ENCODE assay signal across 13 cellular contexts in genomic region chr1:21491483-21492170, GRCh38. TPM values are rescaled to one million over a fixed set of nuclear protein-coding genes. Genes with fewer than 3 reads are reported as not detected.
DNase-seq lines count a peak whose midpoint lies in the region; ATAC-seq and TF ChIP-seq lines count a peak whose summit lies in the region.
"Had no signal": no experiment of that assay in that cellular context is flagged by ENCODE, and none has a peak within 500 bp of the region (broad histone marks: within the 10 kb centered on the region; RNA-seq: fewer than 3 reads in every experiment).

No MANE protein-coding gene starts in this region.

- H3K9me3 ChIP-seq in HEK293 (ENCODE audit: control insufficient read depth, insufficient read depth, low read depth, low read length) (no peaks in the 10 kb centered on the region), vagina (no peaks in the 10 kb centered on the region)
- H3K9me3 ChIP-seq: neutrophil had no signal

- ATAC-seq in HG02885 (IDR thresholded peaks at IDR 0.05; ENCODE audit: poor library complexity, unreplicated experiment) (no peak), HG03442 (IDR thresholded peaks at IDR 0.05; ENCODE audit: unreplicated experiment) (no peak)

- POLR2A ChIA-PET in HEK293 (lab: Yijun Ruan, JAX), result no interaction called here

- H3K4me3 ChIP-seq in HEK293 (ENCODE audit: low read depth, low read length) (no peak overlapping the region), cardiac fibroblast (replicated peaks in 1 of 2; ENCODE audit: low read depth in 2 of 2, low read length in 2 of 2) (no peak overlapping the region), vagina (no peak overlapping the region)
- H3K4me3 ChIP-seq: lung had no signal

- no peak overlapping the region for H3K27ac ChIP-seq in HEK293 (ENCODE audit: extremely low read depth, low read depth, low read length)
- no peak overlapping the region for H3K27ac ChIP-seq in vagina
- H3K27ac ChIP-seq: brain microvascular endothelial cell, neutrophil had no signal

- no peak for TF ChIP-seq CTCF in HEK293 (tag by site-specific recombination; IDR thresholded peaks at IDR 0.05)
- no peak for TF ChIP-seq CTCF in cardiac fibroblast (IDR thresholded peaks at IDR 0.05; ENCODE audit: low read depth, low read length)
- no peak for TF ChIP-seq CTCF in vagina (IDR thresholded peaks at IDR 0.05)

- no peaks in the 10 kb centered on the region for H3K27me3 ChIP-seq in vagina

- TF ChIP-seq POLR2A in vagina (IDR thresholded peaks at IDR 0.05), result no peak

- H3K36me3 ChIP-seq in HEK293 (ENCODE audit: control insufficient read depth in 2 of 2, insufficient read depth in 1 of 2, low read length in 2 of 2) (no peaks in the 10 kb centered on the region), vagina (no peaks in the 10 kb centered on the region)
- H3K36me3 ChIP-seq: brain microvascular endothelial cell, neutrophil had no signal

- CTCF ChIA-PET in HEK293 (lab: Yijun Ruan, JAX), result interaction anchor here (0.6 to 2.9 kb wide), 8 partner anchors 9 to 1130 kb away, joined by 3 to 29 read pairs (median 4); no protein-coding TSS in a partner anchor

- intact Hi-C loops in vagina (cut with DNase I), result loop anchor here (5.0 kb wide), 1 partner anchor 531 kb away; no protein-coding TSS in a partner anchor

- DNase-seq in COR-L47 (lab: John Stamatoyannopoulos, UW) (peak; percentile 91), NCI-H2227 (lab: John Stamatoyannopoulos, UW; ENCODE audit: unreplicated experiment) (peak; percentile 86), cardiac fibroblast (ENCODE audit: low read depth in 2 of 2) (peak; percentile 28 to 54), DMS53 treated with DMSO at 0.1 percent for 48 hours (lab: John Stamatoyannopoulos, UW; ENCODE audit: unreplicated experiment) (no peak), vagina (ENCODE audit: extremely low spot score in 2 of 2) (no peak)
- DNase-seq: activated effector memory CD4-positive, alpha-beta T cell treated with Interleukin-2 at 50 U/mL for 16 hours; brain microvascular endothelial cell had no signal

- peaks cover 8% of the 10 kb centered on the region; the same call in 1 of the 2 replicates for H3K4me1 ChIP-seq in HEK293 (ENCODE audit: control insufficient read depth, insufficient read depth, low read length)
- no peaks in the 10 kb centered on the region for H3K4me1 ChIP-seq in vagina

TF ChIP-seq in HEK293, 187 proteins besides CTCF, POLR2A, EP300 and RAD21 (continues in another document):
- TF ChIP-seq MYNN (tag by site-specific recombination; IDR thresholded peaks at IDR 0.05; ENCODE audit: borderline replicate concordance) (no peak), ZNF792 (tag by site-specific recombination; IDR thresholded peaks at IDR 0.05) (no peak), TCF7L2 (IDR thresholded peaks at IDR 0.05; ENCODE audit: borderline replicate concordance, low read depth, low read length) (no peak), HOXA7 (CRISPR knock-in tag; IDR thresholded peaks at IDR 0.05; ENCODE audit: borderline replicate concordance) (no peak), YY1 (tag by site-specific recombination; IDR thresholded peaks at IDR 0.05) (no peak), ZNF701 (tag by site-specific recombination; IDR thresholded peaks at IDR 0.05) (no peak), ZNF624 (tag by site-specific recombination; IDR thresholded peaks at IDR 0.05) (no peak), KLF1 (tag by site-specific recombination; IDR thresholded peaks at IDR 0.05) (no peak), SP7 (tag by site-specific recombination; IDR thresholded peaks at IDR 0.05) (peak; percentile 19; the same call in 1 of the 2 replicates), MEIS1 (CRISPR knock-in tag; IDR thresholded peaks at IDR 0.05; ENCODE audit: borderline replicate concordance) (no peak), ZNF302 (tag by site-specific recombination; IDR thresholded peaks at IDR 0.05; ENCODE audit: low read depth) (no peak), ZNF121 (tag by site-specific recombination; IDR thresholded peaks at IDR 0.05) (no peak), ZBTB48 (tag by site-specific recombination; IDR thresholded peaks at IDR 0.05) (no peak), ZNF174 (tag by site-specific recombination; IDR thresholded peaks at IDR 0.05) (no peak), ZNF157 (tag by site-specific recombination; IDR thresholded peaks at IDR 0.05) (no peak), ZNF658 (tag by site-specific recombination; IDR thresholded peaks at IDR 0.05) (no peak), YY2 (tag by site-specific recombination; IDR thresholded peaks at IDR 0.05) (no peak), SALL2 (tag by site-specific recombination; IDR thresholded peaks at IDR 0.05; ENCODE audit: borderline replicate concordance) (no peak), ZNF354C (tag by site-specific recombination; IDR thresholded peaks at IDR 0.05; ENCODE audit: borderline replicate concordance, low read depth) (no peak), KLF9 (tag by site-specific recombination; IDR thresholded peaks at IDR 0.05; ENCODE audit: low read depth) (no peak), ZNF548 (tag by site-specific recombination; IDR thresholded peaks at IDR 0.05) (no peak), GFI1B (tag by site-specific recombination; IDR thresholded peaks at IDR 0.05) (no peak), ZNF785 (tag by site-specific recombination; IDR thresholded peaks at IDR 0.05) (no peak), ZBTB44 (tag by site-specific recombination; IDR thresholded peaks at IDR 0.05) (peak; percentile 71), ZSCAN30 (tag by site-specific recombination; IDR thresholded peaks at IDR 0.05) (0 out of 2 replicates have a peak, but pooled peaks have one; percentile 40), ZNF18 (tag by site-specific recombination; IDR thresholded peaks at IDR 0.05) (no peak)
- TF ChIP-seq, protein P1, sequence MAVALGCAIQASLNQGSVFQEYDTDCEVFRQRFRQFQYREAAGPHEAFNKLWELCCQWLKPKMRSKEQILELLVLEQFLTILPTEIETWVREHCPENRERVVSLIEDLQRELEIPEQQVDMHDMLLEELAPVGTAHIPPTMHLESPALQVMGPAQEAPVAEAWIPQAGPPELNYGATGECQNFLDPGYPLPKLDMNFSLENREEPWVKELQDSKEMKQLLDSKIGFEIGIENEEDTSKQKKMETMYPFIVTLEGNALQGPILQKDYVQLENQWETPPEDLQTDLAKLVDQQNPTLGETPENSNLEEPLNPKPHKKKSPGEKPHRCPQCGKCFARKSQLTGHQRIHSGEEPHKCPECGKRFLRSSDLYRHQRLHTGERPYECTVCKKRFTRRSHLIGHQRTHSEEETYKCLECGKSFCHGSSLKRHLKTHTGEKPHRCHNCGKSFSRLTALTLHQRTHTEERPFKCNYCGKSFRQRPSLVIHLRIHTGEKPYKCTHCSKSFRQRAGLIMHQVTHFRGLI (tag by site-specific recombination; IDR thresholded peaks at IDR 0.05), result no peak
- TF ChIP-seq, protein P2, sequence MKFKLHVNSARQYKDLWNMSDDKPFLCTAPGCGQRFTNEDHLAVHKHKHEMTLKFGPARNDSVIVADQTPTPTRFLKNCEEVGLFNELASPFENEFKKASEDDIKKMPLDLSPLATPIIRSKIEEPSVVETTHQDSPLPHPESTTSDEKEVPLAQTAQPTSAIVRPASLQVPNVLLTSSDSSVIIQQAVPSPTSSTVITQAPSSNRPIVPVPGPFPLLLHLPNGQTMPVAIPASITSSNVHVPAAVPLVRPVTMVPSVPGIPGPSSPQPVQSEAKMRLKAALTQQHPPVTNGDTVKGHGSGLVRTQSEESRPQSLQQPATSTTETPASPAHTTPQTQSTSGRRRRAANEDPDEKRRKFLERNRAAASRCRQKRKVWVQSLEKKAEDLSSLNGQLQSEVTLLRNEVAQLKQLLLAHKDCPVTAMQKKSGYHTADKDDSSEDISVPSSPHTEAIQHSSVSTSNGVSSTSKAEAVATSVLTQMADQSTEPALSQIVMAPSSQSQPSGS (tag by site-specific recombination; IDR thresholded peaks at IDR 0.05; ENCODE audit: low read depth), result no peak
- TF ChIP-seq, protein P3, sequence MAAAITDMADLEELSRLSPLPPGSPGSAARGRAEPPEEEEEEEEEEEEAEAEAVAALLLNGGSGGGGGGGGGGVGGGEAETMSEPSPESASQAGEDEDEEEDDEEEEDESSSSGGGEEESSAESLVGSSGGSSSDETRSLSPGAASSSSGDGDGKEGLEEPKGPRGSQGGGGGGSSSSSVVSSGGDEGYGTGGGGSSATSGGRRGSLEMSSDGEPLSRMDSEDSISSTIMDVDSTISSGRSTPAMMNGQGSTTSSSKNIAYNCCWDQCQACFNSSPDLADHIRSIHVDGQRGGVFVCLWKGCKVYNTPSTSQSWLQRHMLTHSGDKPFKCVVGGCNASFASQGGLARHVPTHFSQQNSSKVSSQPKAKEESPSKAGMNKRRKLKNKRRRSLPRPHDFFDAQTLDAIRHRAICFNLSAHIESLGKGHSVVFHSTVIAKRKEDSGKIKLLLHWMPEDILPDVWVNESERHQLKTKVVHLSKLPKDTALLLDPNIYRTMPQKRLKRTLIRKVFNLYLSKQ (tag by site-specific recombination; IDR thresholded peaks at IDR 0.05; ENCODE audit: borderline replicate concordance), result no peak

RNA-seq across cellular contexts. Expression of gene ALPL, which starts 17.6 kb away (rescaled TPM):
- total RNA-seq in vagina, result 6.6 TPM
- total RNA-seq: activated CD4-positive, alpha-beta memory T cell treated with anti-CD3 and anti-CD28 coated beads for 36 hours had no signal

RNA-seq across cellular contexts. Expression of gene NBPF3, which starts 51.7 kb away (rescaled TPM):
- total RNA-seq in vagina, result 10.1 TPM

Comparison
In these comparisons a context has a peak if more than half of its experiments do, and no peak if none do; other contexts are left out.
1. DNase-seq: peak in COR-L47 (single experiment), NCI-H2227 (single experiment) and cardiac fibroblast (2 of 2); none in DMS53 treated with DMSO at 0.1 percent for 48 hours (single experiment) and vagina (0 of 2).